16 cellular contexts compared by ENCODE assay signal in genomic region chr1:212039622-212040021, GRCh38. TPM values are rescaled to one million over a fixed set of nuclear protein-coding genes. Genes with fewer than 3 reads are reported as not detected.
DNase-seq lines count a peak whose midpoint lies in the region; ATAC-seq, FAIRE-seq and TF ChIP-seq lines count a peak whose summit lies in the region.
"Had no signal": no experiment of that assay in that cellular context is flagged by ENCODE, and none has a peak within 500 bp of the region (broad histone marks: within the 10 kb centered on the region; RNA-seq: fewer than 3 reads in every experiment).

No MANE protein-coding gene starts in this region.

- 94 to 98% methylated on average over 2 of the region's 2 CpGs for WGBS in GM23248 (ENCODE audit: low coverage in 1 of 2, low lambda C conversion rate in 2 of 2, missing lambda C conversion rate in 2 of 2), 2 experiments
- 98% methylated on average over 2 of the region's 2 CpGs for WGBS in K562 (ENCODE audit: insufficient coverage, low coverage, missing lambda C conversion rate)

- intact Hi-C loops in K562 (cut with micrococcal nuclease) = no loop called here

- ATAC-seq in K562 (no peak), HG02798 (IDR thresholded peaks at IDR 0.05; ENCODE audit: poor library complexity, unreplicated experiment) (no peak)

- POLR2A ChIA-PET in K562 (lab: Yijun Ruan, JAX) = interaction anchor here (0.7 to 1.2 kb wide), 4 partner anchors 9 to 355 kb away, joined by 3 read pairs; no protein-coding TSS in a partner anchor

- peaks cover 47% of the 10 kb centered on the region for H3K36me3 ChIP-seq in BLaER1
- no peaks in the 10 kb centered on the region for H3K36me3 ChIP-seq in GM23248 (ENCODE audit: low read depth)
- peaks cover 55% of the 10 kb centered on the region for H3K36me3 ChIP-seq in OCI-LY1 (ENCODE audit: insufficient read depth, low read length)
- peaks cover 71% of the 10 kb centered on the region for H3K36me3 ChIP-seq in K562 (ENCODE audit: control insufficient read depth, insufficient read depth, low read length)

- no peak for TF ChIP-seq EP300 in K562 (IDR thresholded peaks at IDR 0.05; ENCODE audit: low read length)

- H4K20me1 ChIP-seq in BLaER1 (peaks cover 23% of the 10 kb centered on the region), GM23248 (ENCODE audit: insufficient read depth) (no peaks in the 10 kb centered on the region), OCI-LY1 (ENCODE audit: insufficient read depth, low read length) (no peaks in the 10 kb centered on the region), K562 (replicated peaks; ENCODE audit: control insufficient read depth, insufficient read depth, low read length) (peaks cover 9% of the 10 kb centered on the region)

- DNase-seq in GM23248 (no peak), K562 (ENCODE audit: extremely low read depth in 1 of 4, low spot score in 3 of 4) (no peak), caudate nucleus (lab: John Stamatoyannopoulos, UW) (no peak), ecto neural progenitor cell (ENCODE audit: low spot score) (no peak), NAMALWA (ENCODE audit: low spot score) (no peak)
- DNase-seq: Caco-2, HCEC 1CT, NCI-H187, NCI-H345, NCI-H526 treated with DMSO at 0.1 percent for 48 hours, OCI-M1 had no signal

- no peak overlapping the region for H3K9ac ChIP-seq in BLaER1
- H3K9ac ChIP-seq in GM23248 = no peak overlapping the region
- no peak overlapping the region for H3K9ac ChIP-seq in OCI-LY1 (ENCODE audit: low read length)
- no peak overlapping the region for H3K9ac ChIP-seq in K562 (ENCODE audit: insufficient read depth in 1 of 2, low read depth in 2 of 2, low read length in 2 of 2)

- H3K27me3 ChIP-seq in BLaER1 (no peaks in the 10 kb centered on the region), GM23248 (replicated peaks; ENCODE audit: insufficient read depth) (no peaks in the 10 kb centered on the region), OCI-LY1 (ENCODE audit: insufficient read depth, low read length) (no peaks in the 10 kb centered on the region), K562 (ENCODE audit: control insufficient read depth in 2 of 2, insufficient read depth in 2 of 2, low read length in 2 of 2) (no peaks in the 10 kb centered on the region)
- H3K27me3 ChIP-seq: SJSA1 had no signal

- in situ Hi-C loops in GM23248 (cut with MboI) (no loop called here), K562 (cut with MboI) (loop anchor here (25.0 kb wide), 1 partner anchor 352 kb away; the partner anchor contains the start of gene NEK2)

- no peak for TF ChIP-seq CTCF in OCI-LY1 (IDR thresholded peaks at IDR 0.05; ENCODE audit: low read length)
- no peak for TF ChIP-seq CTCF in K562 (IDR thresholded peaks at IDR 0.05 in 2 of 3, conservative IDR thresholded peaks at IDR 0.05 in 1 of 3; ENCODE audit: insufficient read depth in 2 of 3, low read depth in 1 of 3, low read length in 3 of 3)

- H3K79me2 ChIP-seq in GM23248 (ENCODE audit: insufficient read depth) (peaks cover 75% of the 10 kb centered on the region), OCI-LY1 (ENCODE audit: insufficient read depth, low read length) (peaks cover 72% of the 10 kb centered on the region), K562 (ENCODE audit: control insufficient read depth, insufficient read depth, low read length) (peaks cover 92% of the 10 kb centered on the region)

- no TSS peak for BruUV-seq in K562 (replicated peaks; lab: Mats Ljungman, UMichigan)

- H3K9me1 ChIP-seq in K562 (ENCODE audit: control insufficient read depth, insufficient read depth, low read length) = no peaks in the 10 kb centered on the region

- CTCF ChIA-PET in K562 (lab: Yijun Ruan, JAX; ENCODE audit: low intra/inter-chr PET ratio) = no interaction called here

- H3K27ac ChIP-seq in BLaER1 = no peak overlapping the region
- H3K27ac ChIP-seq in GM23248 = no peak overlapping the region
- no peak overlapping the region for H3K27ac ChIP-seq in OCI-LY1 (ENCODE audit: low read depth, low read length, poor library complexity, severe bottlenecking)
- H3K27ac ChIP-seq in K562 (ENCODE audit: extremely low read depth, low read depth, low read length) = no peak overlapping the region
- no peak overlapping the region for H3K27ac ChIP-seq in caudate nucleus (ENCODE audit: low read depth, low read length)
- H3K27ac ChIP-seq: SJSA1 had no signal

- H3K9me3 ChIP-seq in BLaER1 (no peaks in the 10 kb centered on the region), GM23248 (ENCODE audit: low read depth) (no peaks in the 10 kb centered on the region), OCI-LY1 (ENCODE audit: low read length) (no peaks in the 10 kb centered on the region), K562 (replicated peaks; ENCODE audit: control insufficient read depth, insufficient read depth, low read depth, low read length) (peaks cover 9% of the 10 kb centered on the region; the same call in 1 of the 2 replicates)
- H3K9me3 ChIP-seq: Caco-2, SJSA1 had no signal

- H3K4me3 ChIP-seq in BLaER1 = no peak overlapping the region
- H3K4me3 ChIP-seq in GM23248 = no peak overlapping the region
- H3K4me3 ChIP-seq in OCI-LY1 (ENCODE audit: low read depth, low read length, poor library complexity, severe bottlenecking) = no peak overlapping the region
- H3K4me3 ChIP-seq in K562 = no peak overlapping the region
- H3K4me3 ChIP-seq: SJSA1 had no signal

- peaks cover 2% of the 10 kb centered on the region; the same call in 1 of the 2 replicates for H3F3A ChIP-seq in GM23248 (ENCODE audit: insufficient read depth)
- no peaks in the 10 kb centered on the region for H3F3A ChIP-seq in OCI-LY1 (ENCODE audit: insufficient read depth, low read length)

- H3K9me2 ChIP-seq in GM23248 (ENCODE audit: insufficient read depth) (no peaks in the 10 kb centered on the region), OCI-LY1 (ENCODE audit: low read depth, low read length) (no peaks in the 10 kb centered on the region)

- no peak for TF ChIP-seq POLR2A in K562 (conservative IDR thresholded peaks at IDR 0.05)

- no peak for FAIRE-seq in K562 (lab: Jason Lieb, UNC)

- TF ChIP-seq RAD21 in K562 (CRISPR knock-in tag; conservative IDR thresholded peaks at IDR 0.05 in 1 of 2, IDR thresholded peaks at IDR 0.05 in 1 of 2) = no peak

- H3K4me1 ChIP-seq in BLaER1 = peaks cover 49% of the 10 kb centered on the region
- H3K4me1 ChIP-seq in GM23248 (ENCODE audit: insufficient read depth) = peaks cover 26% of the 10 kb centered on the region
- peaks cover 44% of the 10 kb centered on the region for H3K4me1 ChIP-seq in OCI-LY1 (ENCODE audit: insufficient read depth, low read length, severe bottlenecking)
- peaks cover 0 to 10% of the 10 kb centered on the region in 2 experiments; a peak in 2 of 5 replicates for H3K4me1 ChIP-seq in K562 (replicated peaks in 1 of 2; ENCODE audit: control insufficient read depth in 2 of 2, insufficient read depth in 2 of 2, low read length in 2 of 2)

- 0 out of 2 replicates have a peak overlapping the region, but pooled peaks have one; percentile 11 for H3K4me2 ChIP-seq in BLaER1
- no peak overlapping the region for H3K4me2 ChIP-seq in GM23248 (ENCODE audit: unreplicated experiment)
- peak overlapping the region; percentile 16; the same call in 1 of the 2 replicates for H3K4me2 ChIP-seq in OCI-LY1 (ENCODE audit: low read length)
- H3K4me2 ChIP-seq in K562 (ENCODE audit: insufficient read depth, low read length) = no peak overlapping the region

- H2AFZ ChIP-seq in GM23248 (peak overlapping the region; percentile 92; the same call in 1 of the 2 replicates), OCI-LY1 (ENCODE audit: low read length) (no peak overlapping the region), K562 (ENCODE audit: low read depth, low read length) (no peak overlapping the region)

RNA-seq across cellular contexts. Expression of gene DTL, which starts 4.1 kb away (rescaled TPM):
- 8.2 and 10.5 TPM in 2 replicates for total RNA-seq in GM23248 (2014; rRNA removed; shearing (Covaris generic))
- polyA plus RNA-seq in GM23248 (2016; fragmentation: Nextera tagmentation; extraction: Ambion mirVana) (7.6 and 9.7 TPM in 2 replicates), K562 (2011; rRNA removed) (66.2 and 86.2 TPM in 2 replicates), K562 (2014; fragmentation: Illumina TruSeq; extraction: Trizol) (70.5 and 81.0 TPM in 2 replicates), K562 (2014; fragmentation: Nextera tagmentation; extraction: Ambion mirVana) (10 to 100 TPM; 38.3 to 66.7 TPM), K562 (2014; rRNA removed) (42.9 and 48.6 TPM in 2 replicates)
- 43.6 and 104 TPM in 2 replicates for total RNA-seq in K562 (2011; cell fraction: chromatin; rRNA removed; ENCODE audit: low replicate concordance)
- 28.5 and 36.7 TPM in 2 replicates for total RNA-seq in K562 (2011; cell fraction: nucleolus; rRNA removed)
- 41.9 and 52.9 TPM in 2 replicates for total RNA-seq in K562 (2011; cell fraction: nucleoplasm; rRNA removed)
- total RNA-seq in K562 (2014; rRNA removed) (49.1 and 57.4 TPM in 2 replicates), K562 (2014; rRNA removed; fragmentation: Illumina TruSeq; extraction: Trizol) (63.2 and 71.8 TPM in 2 replicates), K562 (2015; rRNA removed; fragmentation: Illumina TruSeq; extraction: Trizol) (49.2 and 57.7 TPM in 2 replicates), K562 (2021) (64.3 and 74.4 TPM in 2 replicates)
- polyA plus RNA-seq in K562 (2011; cell fraction: cytosol; rRNA removed) = 53.2 and 54.9 TPM in 2 replicates
- 96.4 and 104 TPM in 2 replicates for polyA plus RNA-seq in K562 (2011; cell fraction: nucleus; rRNA removed)
- 42.5 and 55.4 TPM in 2 replicates for polyA plus RNA-seq in K562 (2012)
- polyA minus RNA-seq in K562 (2011; rRNA and poly(A)+ RNA removed) = 116 and 121 TPM in 2 replicates
- 30.4 and 53.4 TPM in 2 replicates for polyA minus RNA-seq in K562 (2011; cell fraction: cytosol; rRNA and poly(A)+ RNA removed)
- polyA minus RNA-seq in K562 (2011; cell fraction: nucleus; rRNA and poly(A)+ RNA removed) = 49.1 and 71.4 TPM in 2 replicates
- polyA plus RNA-seq: CD14-positive monocyte had no signal

RNA-seq across cellular contexts. Expression of gene INTS7, which starts 4.3 kb away (rescaled TPM):
- 9.6 and 12.1 TPM in 2 replicates for total RNA-seq in GM23248 (2014; rRNA removed; shearing (Covaris generic))
- 9.8 and 11.8 TPM in 2 replicates for polyA plus RNA-seq in GM23248 (2016; fragmentation: Nextera tagmentation; extraction: Ambion mirVana)
- total RNA-seq in K562 (2011; cell fraction: chromatin; rRNA removed; ENCODE audit: low replicate concordance) = 77.2 and 123 TPM in 2 replicates
- 32.5 and 36.2 TPM in 2 replicates for total RNA-seq in K562 (2011; cell fraction: nucleolus; rRNA removed)
- total RNA-seq in K562 (2011; cell fraction: nucleoplasm; rRNA removed) = 45.5 and 66.6 TPM in 2 replicates
- 27.3 and 33.8 TPM in 2 replicates for total RNA-seq in K562 (2014; rRNA removed)
- 41.8 and 45.2 TPM in 2 replicates for total RNA-seq in K562 (2014; rRNA removed; fragmentation: Illumina TruSeq; extraction: Trizol)
- 34.3 and 38.9 TPM in 2 replicates for total RNA-seq in K562 (2015; rRNA removed; fragmentation: Illumina TruSeq; extraction: Trizol)
- 38.0 and 40.4 TPM in 2 replicates for total RNA-seq in K562 (2021)
- 66.4 and 68.4 TPM in 2 replicates for polyA plus RNA-seq in K562 (2011; rRNA removed)
- polyA plus RNA-seq in K562 (2011; cell fraction: cytosol; rRNA removed) = 29.8 and 33.2 TPM in 2 replicates
- 36.3 and 41.0 TPM in 2 replicates for polyA plus RNA-seq in K562 (2011; cell fraction: nucleus; rRNA removed)
- 29.0 and 29.7 TPM in 2 replicates for polyA plus RNA-seq in K562 (2012)
- 42.8 and 51.2 TPM in 2 replicates for polyA plus RNA-seq in K562 (2014; fragmentation: Illumina TruSeq; extraction: Trizol)
- polyA plus RNA-seq in K562 (2014; fragmentation: Nextera tagmentation; extraction: Ambion mirVana) = 10 to 100 TPM; 36.5 to 57.0 TPM
- polyA plus RNA-seq in K562 (2014; rRNA removed) = 29.8 and 33.3 TPM in 2 replicates
- polyA minus RNA-seq in K562 (2011; rRNA and poly(A)+ RNA removed) = 98.6 and 113 TPM in 2 replicates
- polyA minus RNA-seq in K562 (2011; cell fraction: cytosol; rRNA and poly(A)+ RNA removed) = 39.9 and 52.7 TPM in 2 replicates
- 37.4 and 74.0 TPM in 2 replicates for polyA minus RNA-seq in K562 (2011; cell fraction: nucleus; rRNA and poly(A)+ RNA removed)

Comparison
In these comparisons a context has a peak if more than half of its experiments do, and no peak if none do; other contexts are left out.
1. H3K4me2 ChIP-seq: peak in BLaER1 (single experiment) and OCI-LY1 (single experiment); none in GM23248 (single experiment) and K562 (single experiment).